ENCODE assay signal across 9 cellular contexts in the genomic region with DNA sequence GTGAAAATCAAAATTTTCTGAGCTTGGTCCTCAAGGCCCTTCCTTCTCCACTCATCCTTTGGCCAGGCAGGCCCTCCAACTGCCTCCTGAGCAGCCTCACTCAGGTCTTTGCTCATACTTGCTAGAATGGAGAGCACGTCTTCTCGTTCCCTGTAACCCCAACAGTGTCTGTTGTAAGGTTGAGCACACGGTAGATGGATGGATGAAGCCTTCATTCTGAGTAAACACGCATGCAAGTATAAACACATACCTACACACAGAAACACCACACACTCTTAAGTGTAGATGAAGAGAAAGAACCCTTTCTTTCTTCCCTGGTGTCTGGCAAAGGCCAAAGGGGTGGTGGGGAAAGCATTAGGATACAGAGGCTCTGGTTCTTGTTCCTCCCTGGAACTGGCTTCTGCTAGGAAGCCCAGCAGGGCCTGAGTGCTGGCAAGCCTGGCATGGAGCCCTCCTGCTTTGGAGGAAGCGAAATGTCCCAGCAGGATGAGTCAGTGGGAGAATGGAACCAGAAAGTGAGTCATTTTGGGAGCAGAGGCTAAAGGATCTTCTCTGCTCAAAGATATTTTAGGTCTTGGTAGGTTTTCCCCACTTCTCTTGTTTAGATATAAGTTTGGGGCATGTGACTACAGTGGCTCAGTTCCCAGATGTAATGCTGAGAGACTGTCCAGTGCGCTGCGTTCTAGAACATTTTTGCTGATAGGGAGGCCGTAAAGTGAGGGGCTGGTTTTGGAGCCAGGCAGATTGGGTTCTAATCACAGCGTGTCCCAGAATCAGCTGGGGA.
DNase-seq lines count a peak whose midpoint lies in the region; ATAC-seq, FAIRE-seq and TF ChIP-seq lines count a peak whose summit lies in the region.
"Had no signal": no experiment of that assay in that cellular context is flagged by ENCODE, and none has a peak within 500 bp of the region (broad histone marks: within the 10 kb centered on the region; RNA-seq: fewer than 3 reads in every experiment).

No MANE protein-coding gene starts in this region.

- no peaks in the 10 kb centered on the region for H3K36me3 ChIP-seq in pancreas

- H3K4me3 ChIP-seq in foreskin fibroblast (ENCODE audit: low read depth in 1 of 2, low read length in 2 of 2) (no peak overlapping the region), pancreas (no peak overlapping the region)

- no peak for TF ChIP-seq CTCF in AG09319 (IDR thresholded peaks at IDR 0.05; ENCODE audit: low read depth, low read length)
- no peak for TF ChIP-seq CTCF in foreskin fibroblast (IDR thresholded peaks at IDR 0.05; ENCODE audit: low read depth, low read length)
- no peak for TF ChIP-seq CTCF in pancreas (IDR thresholded peaks at IDR 0.05)

- H3K4me1 Mint-ChIP-seq in stimulated activated naive CD8-positive, alpha-beta T cell treated with anti-CD3 and anti-CD28 coated beads, Interleukin-15, amount 100 ng/mL, for 72 hours = peaks cover 8% of the 10 kb centered on the region

- intact Hi-C loops in pancreas (cut with DNase I) = no loop called here

- DNase-seq in AG09319 (ENCODE audit: extremely low read depth, low read depth) (peak; percentile 87), SW480 (ENCODE audit: low spot score) (peak; percentile 20), foreskin fibroblast (peak; percentile 94 to 97), pancreas (no peak), NCI-H774 (lab: John Stamatoyannopoulos, UW) (no peak), NCI-H2081 (lab: John Stamatoyannopoulos, UW) (no peak)
- no peak for DNase-seq in stimulated activated naive CD8-positive, alpha-beta T cell treated with anti-CD3 and anti-CD28 coated beads, Interleukin-15, amount 100 ng/mL, for 72 hours
- DNase-seq: activated CD4-positive, alpha-beta T cell treated with anti-CD3 and anti-CD28 coated beads, Interleukin-2, amount 10 ng/mL, durations not matched to agents 7 days and 5 days had no signal

- WGBS in pancreas, 2 donors = 74 to 79% methylated on average over 9 of the region's 9 CpGs

- no peaks in the 10 kb centered on the region for H3K4me1 ChIP-seq in pancreas

- peak overlapping the region in 1 of 2 donors; percentile 23 for H3K27ac Mint-ChIP-seq in stimulated activated naive CD8-positive, alpha-beta T cell treated with anti-CD3 and anti-CD28 coated beads, Interleukin-15, amount 100 ng/mL, for 72 hours
- H3K27ac Mint-ChIP-seq: activated CD4-positive, alpha-beta T cell treated with anti-CD3 and anti-CD28 coated beads, Interleukin-2, amount 10 ng/mL, durations not matched to agents 7 days and 5 days had no signal

- H3K27me3 ChIP-seq in pancreas = no peaks in the 10 kb centered on the region

- H3K27ac ChIP-seq in pancreas = no peak overlapping the region

- FAIRE-seq in pancreas (lab: Jason Lieb, UNC) = peak; percentile 73

- ATAC-seq in pancreas = peak in 3 of 4 donors; percentile 49 to 65 (median 57)
- no peak for ATAC-seq in stimulated activated naive CD8-positive, alpha-beta T cell treated with anti-CD3 and anti-CD28 coated beads, Interleukin-15, amount 100 ng/mL, for 72 hours
- ATAC-seq in GM21367 (IDR thresholded peaks at IDR 0.05; ENCODE audit: unreplicated experiment) = no peak

- H3K27me3 Mint-ChIP-seq in stimulated activated naive CD8-positive, alpha-beta T cell treated with anti-CD3 and anti-CD28 coated beads, Interleukin-15, amount 100 ng/mL, for 72 hours = peaks cover 16% of the 10 kb centered on the region

- no peak overlapping the region for H3K4me3 Mint-ChIP-seq in stimulated activated naive CD8-positive, alpha-beta T cell treated with anti-CD3 and anti-CD28 coated beads, Interleukin-15, amount 100 ng/mL, for 72 hours
- H3K4me3 Mint-ChIP-seq: activated CD4-positive, alpha-beta T cell treated with anti-CD3 and anti-CD28 coated beads, Interleukin-2, amount 10 ng/mL, durations not matched to agents 7 days and 5 days had no signal

- no peaks in the 10 kb centered on the region for H3K9me3 Mint-ChIP-seq in stimulated activated naive CD8-positive, alpha-beta T cell treated with anti-CD3 and anti-CD28 coated beads, Interleukin-15, amount 100 ng/mL, for 72 hours
- H3K9me3 Mint-ChIP-seq: activated CD4-positive, alpha-beta T cell treated with anti-CD3 and anti-CD28 coated beads, Interleukin-2, amount 10 ng/mL, durations not matched to agents 7 days and 5 days had no signal

- no peaks in the 10 kb centered on the region for H3K9me3 ChIP-seq in pancreas

Comparison
In these comparisons a context has a peak if more than half of its experiments do, and no peak if none do; other contexts are left out.
1. DNase-seq: peak in AG09319 (single experiment), SW480 (single experiment) and foreskin fibroblast (2 of 2); none in pancreas (0 of 6), stimulated activated naive CD8-positive, alpha-beta T cell treated with anti-CD3 and anti-CD28 coated beads, Interleukin-15, amount 100 ng/mL, for 72 hours (0 of 2), NCI-H774 (single experiment) and NCI-H2081 (0 of 2).
2. ATAC-seq: peak in pancreas (3 of 4); none in stimulated activated naive CD8-positive, alpha-beta T cell treated with anti-CD3 and anti-CD28 coated beads, Interleukin-15, amount 100 ng/mL, for 72 hours (single experiment) and GM21367 (single experiment).